In the genomic region with DNA sequence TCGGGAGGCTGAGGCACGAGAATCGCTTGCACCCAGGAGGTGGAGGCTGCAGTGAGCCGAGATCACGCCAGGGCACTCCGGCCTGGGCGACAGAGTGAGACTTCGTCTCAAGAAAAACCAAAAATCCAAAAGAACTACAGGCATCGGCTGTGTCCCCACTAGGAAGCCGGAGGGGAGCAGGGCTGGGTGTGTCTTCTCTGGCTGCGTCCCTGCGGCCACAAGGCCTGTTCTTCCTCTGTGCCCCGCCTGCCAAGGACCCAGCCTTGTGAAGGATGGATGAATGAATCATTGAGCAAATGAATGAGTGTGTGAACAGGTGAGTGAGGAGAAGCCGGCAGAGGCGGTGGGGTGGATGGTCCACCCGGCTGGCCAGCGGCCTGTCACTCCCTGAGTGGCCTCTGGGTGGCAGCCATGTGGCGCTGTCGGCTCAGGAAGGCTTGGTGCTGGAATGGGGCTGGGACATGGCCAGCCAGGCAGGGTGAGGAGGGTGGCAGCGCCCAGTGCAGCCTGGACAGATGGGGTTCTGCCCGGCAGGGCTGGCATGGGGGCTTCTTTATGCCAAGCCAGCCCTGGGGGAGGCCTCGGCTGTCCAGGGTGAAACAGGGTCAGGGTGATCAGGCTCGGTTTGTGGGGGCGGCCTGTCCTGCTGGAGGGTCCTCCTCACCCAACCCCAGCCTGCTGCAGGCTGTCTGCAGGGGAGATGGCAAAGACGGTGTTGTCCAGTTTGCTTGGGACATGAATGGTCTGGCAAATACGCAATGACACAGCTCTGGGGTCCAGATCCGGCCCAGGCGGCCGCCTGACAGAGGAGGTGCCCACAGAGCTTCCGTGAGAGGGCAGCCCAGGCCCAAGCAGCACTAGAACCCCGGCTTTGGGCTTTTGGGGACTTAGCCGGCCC, we compare ENCODE assay signal across 1 cellular context.
TF ChIP-seq lines count a peak whose summit lies in the region.

No MANE protein-coding gene starts in this region.

TF ChIP-seq in K562, 482 proteins besides CTCF, POLR2A, EP300 and RAD21 (continues in another document):
- TF ChIP-seq NFATC3 (IDR thresholded peaks at IDR 0.05) (no peak), POU5F1 (IDR thresholded peaks at IDR 0.05; ENCODE audit: borderline replicate concordance, low read depth, low read length, partially characterized antibody) (no peak), PHTF2 (CRISPR knock-in tag; IDR thresholded peaks at IDR 0.05) (no peak), ZNF57 (CRISPR knock-in tag; IDR thresholded peaks at IDR 0.05) (no peak), THAP12 (CRISPR knock-in tag; IDR thresholded peaks at IDR 0.05) (no peak), DACH1 (IDR thresholded peaks at IDR 0.05; ENCODE audit: partially characterized antibody) (no peak), NCOR1 (IDR thresholded peaks at IDR 0.05) (no peak), WHSC1 (IDR thresholded peaks at IDR 0.05; ENCODE audit: low read length) (no peak), MAX (CRISPR knock-in tag; IDR thresholded peaks at IDR 0.05) (peak; percentile 20; the same call in 1 of the 2 replicates), ZNF24 (IDR thresholded peaks at IDR 0.05) (no peak), RUNX1 (IDR thresholded peaks at IDR 0.05; ENCODE audit: low read depth) (no peak), CC2D1A (IDR thresholded peaks at IDR 0.05) (peak; percentile 77), ZNF316 (IDR thresholded peaks at IDR 0.05) (no peak), THRB (CRISPR knock-in tag; conservative IDR thresholded peaks at IDR 0.05) (no peak), ZFP30 (CRISPR knock-in tag; IDR thresholded peaks at IDR 0.05; ENCODE audit: borderline replicate concordance) (no peak), RB1 (IDR thresholded peaks at IDR 0.05; ENCODE audit: low read depth) (peak; percentile 81; the same call in 1 of the 2 replicates), COPS2 (conservative IDR thresholded peaks at IDR 0.05) (no peak), PBX2 (CRISPR knock-in tag; IDR thresholded peaks at IDR 0.05; ENCODE audit: low read depth) (no peak), PBX2 (tag; conservative IDR thresholded peaks at IDR 0.05; ENCODE audit: low read depth) (no peak), CBX2 (IDR thresholded peaks at IDR 0.05; ENCODE audit: insufficient read depth, low read length, poor library complexity, severe bottlenecking) (no peak)
- TF ChIP-seq, protein P1, sequence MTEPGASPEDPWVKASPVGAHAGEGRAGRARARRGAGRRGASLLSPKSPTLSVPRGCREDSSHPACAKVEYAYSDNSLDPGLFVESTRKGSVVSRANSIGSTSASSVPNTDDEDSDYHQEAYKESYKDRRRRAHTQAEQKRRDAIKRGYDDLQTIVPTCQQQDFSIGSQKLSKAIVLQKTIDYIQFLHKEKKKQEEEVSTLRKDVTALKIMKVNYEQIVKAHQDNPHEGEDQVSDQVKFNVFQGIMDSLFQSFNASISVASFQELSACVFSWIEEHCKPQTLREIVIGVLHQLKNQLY (CRISPR knock-in tag; conservative IDR thresholded peaks at IDR 0.05): no peak
- TF ChIP-seq, protein P2, sequence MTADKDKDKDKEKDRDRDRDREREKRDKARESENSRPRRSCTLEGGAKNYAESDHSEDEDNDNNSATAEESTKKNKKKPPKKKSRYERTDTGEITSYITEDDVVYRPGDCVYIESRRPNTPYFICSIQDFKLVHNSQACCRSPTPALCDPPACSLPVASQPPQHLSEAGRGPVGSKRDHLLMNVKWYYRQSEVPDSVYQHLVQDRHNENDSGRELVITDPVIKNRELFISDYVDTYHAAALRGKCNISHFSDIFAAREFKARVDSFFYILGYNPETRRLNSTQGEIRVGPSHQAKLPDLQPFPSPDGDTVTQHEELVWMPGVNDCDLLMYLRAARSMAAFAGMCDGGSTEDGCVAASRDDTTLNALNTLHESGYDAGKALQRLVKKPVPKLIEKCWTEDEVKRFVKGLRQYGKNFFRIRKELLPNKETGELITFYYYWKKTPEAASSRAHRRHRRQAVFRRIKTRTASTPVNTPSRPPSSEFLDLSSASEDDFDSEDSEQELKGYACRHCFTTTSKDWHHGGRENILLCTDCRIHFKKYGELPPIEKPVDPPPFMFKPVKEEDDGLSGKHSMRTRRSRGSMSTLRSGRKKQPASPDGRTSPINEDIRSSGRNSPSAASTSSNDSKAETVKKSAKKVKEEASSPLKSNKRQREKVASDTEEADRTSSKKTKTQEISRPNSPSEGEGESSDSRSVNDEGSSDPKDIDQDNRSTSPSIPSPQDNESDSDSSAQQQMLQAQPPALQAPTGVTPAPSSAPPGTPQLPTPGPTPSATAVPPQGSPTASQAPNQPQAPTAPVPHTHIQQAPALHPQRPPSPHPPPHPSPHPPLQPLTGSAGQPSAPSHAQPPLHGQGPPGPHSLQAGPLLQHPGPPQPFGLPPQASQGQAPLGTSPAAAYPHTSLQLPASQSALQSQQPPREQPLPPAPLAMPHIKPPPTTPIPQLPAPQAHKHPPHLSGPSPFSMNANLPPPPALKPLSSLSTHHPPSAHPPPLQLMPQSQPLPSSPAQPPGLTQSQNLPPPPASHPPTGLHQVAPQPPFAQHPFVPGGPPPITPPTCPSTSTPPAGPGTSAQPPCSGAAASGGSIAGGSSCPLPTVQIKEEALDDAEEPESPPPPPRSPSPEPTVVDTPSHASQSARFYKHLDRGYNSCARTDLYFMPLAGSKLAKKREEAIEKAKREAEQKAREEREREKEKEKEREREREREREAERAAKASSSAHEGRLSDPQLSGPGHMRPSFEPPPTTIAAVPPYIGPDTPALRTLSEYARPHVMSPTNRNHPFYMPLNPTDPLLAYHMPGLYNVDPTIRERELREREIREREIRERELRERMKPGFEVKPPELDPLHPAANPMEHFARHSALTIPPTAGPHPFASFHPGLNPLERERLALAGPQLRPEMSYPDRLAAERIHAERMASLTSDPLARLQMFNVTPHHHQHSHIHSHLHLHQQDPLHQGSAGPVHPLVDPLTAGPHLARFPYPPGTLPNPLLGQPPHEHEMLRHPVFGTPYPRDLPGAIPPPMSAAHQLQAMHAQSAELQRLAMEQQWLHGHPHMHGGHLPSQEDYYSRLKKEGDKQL (CRISPR knock-in tag; IDR thresholded peaks at IDR 0.05; ENCODE audit: borderline replicate concordance): no peak
- TF ChIP-seq, protein P3, sequence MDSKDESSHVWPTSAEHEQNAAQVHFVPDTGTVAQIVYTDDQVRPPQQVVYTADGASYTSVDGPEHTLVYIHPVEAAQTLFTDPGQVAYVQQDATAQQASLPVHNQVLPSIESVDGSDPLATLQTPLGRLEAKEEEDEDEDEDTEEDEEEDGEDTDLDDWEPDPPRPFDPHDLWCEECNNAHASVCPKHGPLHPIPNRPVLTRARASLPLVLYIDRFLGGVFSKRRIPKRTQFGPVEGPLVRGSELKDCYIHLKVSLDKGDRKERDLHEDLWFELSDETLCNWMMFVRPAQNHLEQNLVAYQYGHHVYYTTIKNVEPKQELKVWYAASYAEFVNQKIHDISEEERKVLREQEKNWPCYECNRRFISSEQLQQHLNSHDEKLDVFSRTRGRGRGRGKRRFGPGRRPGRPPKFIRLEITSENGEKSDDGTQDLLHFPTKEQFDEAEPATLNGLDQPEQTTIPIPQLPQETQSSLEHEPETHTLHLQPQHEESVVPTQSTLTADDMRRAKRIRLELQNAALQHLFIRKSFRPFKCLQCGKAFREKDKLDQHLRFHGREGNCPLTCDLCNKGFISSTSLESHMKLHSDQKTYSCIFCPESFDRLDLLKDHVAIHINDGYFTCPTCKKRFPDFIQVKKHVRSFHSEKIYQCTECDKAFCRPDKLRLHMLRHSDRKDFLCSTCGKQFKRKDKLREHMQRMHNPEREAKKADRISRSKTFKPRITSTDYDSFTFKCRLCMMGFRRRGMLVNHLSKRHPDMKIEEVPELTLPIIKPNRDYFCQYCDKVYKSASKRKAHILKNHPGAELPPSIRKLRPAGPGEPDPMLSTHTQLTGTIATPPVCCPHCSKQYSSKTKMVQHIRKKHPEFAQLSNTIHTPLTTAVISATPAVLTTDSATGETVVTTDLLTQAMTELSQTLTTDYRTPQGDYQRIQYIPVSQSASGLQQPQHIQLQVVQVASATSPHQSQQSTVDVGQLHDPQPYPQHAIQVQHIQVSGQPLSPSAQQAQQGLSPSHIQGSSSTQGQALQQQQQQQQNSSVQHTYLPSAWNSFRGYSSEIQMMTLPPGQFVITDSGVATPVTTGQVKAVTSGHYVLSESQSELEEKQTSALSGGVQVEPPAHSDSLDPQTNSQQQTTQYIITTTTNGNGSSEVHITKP (IDR thresholded peaks at IDR 0.05; ENCODE audit: partially characterized antibody): no peak
- TF ChIP-seq, protein P4, sequence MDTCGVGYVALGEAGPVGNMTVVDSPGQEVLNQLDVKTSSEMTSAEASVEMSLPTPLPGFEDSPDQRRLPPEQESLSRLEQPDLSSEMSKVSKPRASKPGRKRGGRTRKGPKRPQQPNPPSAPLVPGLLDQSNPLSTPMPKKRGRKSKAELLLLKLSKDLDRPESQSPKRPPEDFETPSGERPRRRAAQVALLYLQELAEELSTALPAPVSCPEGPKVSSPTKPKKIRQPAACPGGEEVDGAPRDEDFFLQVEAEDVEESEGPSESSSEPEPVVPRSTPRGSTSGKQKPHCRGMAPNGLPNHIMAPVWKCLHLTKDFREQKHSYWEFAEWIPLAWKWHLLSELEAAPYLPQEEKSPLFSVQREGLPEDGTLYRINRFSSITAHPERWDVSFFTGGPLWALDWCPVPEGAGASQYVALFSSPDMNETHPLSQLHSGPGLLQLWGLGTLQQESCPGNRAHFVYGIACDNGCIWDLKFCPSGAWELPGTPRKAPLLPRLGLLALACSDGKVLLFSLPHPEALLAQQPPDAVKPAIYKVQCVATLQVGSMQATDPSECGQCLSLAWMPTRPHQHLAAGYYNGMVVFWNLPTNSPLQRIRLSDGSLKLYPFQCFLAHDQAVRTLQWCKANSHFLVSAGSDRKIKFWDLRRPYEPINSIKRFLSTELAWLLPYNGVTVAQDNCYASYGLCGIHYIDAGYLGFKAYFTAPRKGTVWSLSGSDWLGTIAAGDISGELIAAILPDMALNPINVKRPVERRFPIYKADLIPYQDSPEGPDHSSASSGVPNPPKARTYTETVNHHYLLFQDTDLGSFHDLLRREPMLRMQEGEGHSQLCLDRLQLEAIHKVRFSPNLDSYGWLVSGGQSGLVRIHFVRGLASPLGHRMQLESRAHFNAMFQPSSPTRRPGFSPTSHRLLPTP (IDR thresholded peaks at IDR 0.05; ENCODE audit: borderline replicate concordance, extremely low read depth, insufficient read length): no peak
- TF ChIP-seq, protein P5, sequence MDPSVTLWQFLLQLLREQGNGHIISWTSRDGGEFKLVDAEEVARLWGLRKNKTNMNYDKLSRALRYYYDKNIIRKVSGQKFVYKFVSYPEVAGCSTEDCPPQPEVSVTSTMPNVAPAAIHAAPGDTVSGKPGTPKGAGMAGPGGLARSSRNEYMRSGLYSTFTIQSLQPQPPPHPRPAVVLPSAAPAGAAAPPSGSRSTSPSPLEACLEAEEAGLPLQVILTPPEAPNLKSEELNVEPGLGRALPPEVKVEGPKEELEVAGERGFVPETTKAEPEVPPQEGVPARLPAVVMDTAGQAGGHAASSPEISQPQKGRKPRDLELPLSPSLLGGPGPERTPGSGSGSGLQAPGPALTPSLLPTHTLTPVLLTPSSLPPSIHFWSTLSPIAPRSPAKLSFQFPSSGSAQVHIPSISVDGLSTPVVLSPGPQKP (CRISPR knock-in tag; IDR thresholded peaks at IDR 0.05): no peak
